8 cellular contexts compared by ENCODE assay signal in genomic region chr9:130943226-130943625, GRCh38. TPM values are rescaled to one million over a fixed set of nuclear protein-coding genes. Genes with fewer than 3 reads are reported as not detected.
"Had no signal": no experiment of that assay in that cellular context is flagged by ENCODE, and none has a peak within 500 bp of the region (broad histone marks: within the 10 kb centered on the region; RNA-seq: fewer than 3 reads in every experiment).

No MANE protein-coding gene starts in this region.

- H3K9me3 Mint-ChIP-seq: H9, IgD-negative memory B cell had no signal

- H3K4me3 ChIP-seq: GM23248 had no signal

- H3K27ac ChIP-seq: GM23248 had no signal

- H2AFZ ChIP-seq: GM23248 had no signal

- FAIRE-seq: HTR-8/SVneo had no signal

- DNase-seq: GM23248, GOT3, H9, HCEC 1CT had no signal

- H3K4me3 Mint-ChIP-seq: H9, IgD-negative memory B cell had no signal

- H3K9ac ChIP-seq: GM23248 had no signal

- H3K27ac Mint-ChIP-seq: IgD-negative memory B cell had no signal

RNA-seq across cellular contexts. Expression of gene FIBCD1, which starts 4.2 kb away (rescaled TPM):
- polyA plus RNA-seq: IgD-negative memory B cell had no signal

RNA-seq across cellular contexts. Expression of gene QRFP, which starts 46.6 kb away (rescaled TPM):
- total RNA-seq: GM23248, H4, H9, HT-29 had no signal
- polyA plus RNA-seq: IgD-negative memory B cell had no signal
